11 cellular contexts compared by ENCODE assay signal in the genomic region with DNA sequence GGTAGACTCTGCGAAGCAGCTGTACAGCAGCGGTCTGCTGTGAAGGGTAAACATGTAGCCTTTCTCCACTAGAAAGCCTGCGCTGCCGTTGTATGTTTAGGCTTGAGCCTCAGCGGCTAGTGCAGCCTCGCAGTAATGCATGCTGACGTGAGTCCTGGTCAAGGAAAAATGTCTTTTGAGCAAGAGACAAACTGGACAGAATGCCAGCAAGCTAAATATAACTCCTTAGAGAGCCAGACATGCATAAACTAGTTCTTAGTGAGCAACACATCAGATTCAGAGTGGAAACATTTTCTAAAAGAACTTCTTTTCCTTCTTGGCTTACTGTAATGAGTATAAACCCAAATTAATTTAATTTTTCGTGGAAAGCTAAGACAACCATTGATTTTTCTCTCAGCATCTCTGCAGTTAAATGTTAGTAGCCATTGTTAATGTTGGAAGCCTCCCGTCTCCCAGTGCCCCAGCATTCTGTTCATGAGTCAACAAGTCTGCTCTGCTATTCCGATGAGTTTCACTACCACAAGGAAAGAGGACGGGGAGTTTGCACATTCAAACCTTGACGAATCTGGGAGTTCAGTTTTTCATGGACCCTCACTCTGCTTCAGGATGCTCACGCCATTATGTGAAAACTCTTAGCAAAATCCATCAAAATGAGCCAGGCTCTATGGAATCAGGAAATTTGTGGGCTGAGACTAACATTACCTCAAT. TPM values are rescaled to one million over a fixed set of nuclear protein-coding genes. Genes with fewer than 3 reads are reported as not detected.
DNase-seq lines count a peak whose midpoint lies in the region; ATAC-seq and TF ChIP-seq lines count a peak whose summit lies in the region.
"Had no signal": no experiment of that assay in that cellular context is flagged by ENCODE, and none has a peak within 500 bp of the region (broad histone marks: within the 10 kb centered on the region; RNA-seq: fewer than 3 reads in every experiment).

No MANE protein-coding gene starts in this region.

- H3K27ac Mint-ChIP-seq in activated T-helper 17 cell treated with anti-CD3 and anti-CD28 coated beads, Interleukin-2, amount 50 U/mL, for 72 hours, result no peak overlapping the region
- H3K27ac Mint-ChIP-seq: naive thymus-derived CD8-positive, alpha-beta T cell had no signal

- H3K27ac ChIP-seq in mammary epithelial cell (ENCODE audit: insufficient read depth, low read depth, low read length), result peak overlapping the region; percentile 76
- H3K27ac ChIP-seq in skeletal muscle tissue (ENCODE audit: low read depth, low read length), result peak overlapping the region; percentile 77

- H3K9me3 ChIP-seq in mammary epithelial cell (replicated peaks; ENCODE audit: insufficient read depth, low read length) (no peaks in the 10 kb centered on the region), skeletal muscle tissue (ENCODE audit: control insufficient read depth in 3 of 3, low read length in 3 of 3) (no peaks in the 10 kb centered on the region)

- ATAC-seq in HG02981 (IDR thresholded peaks at IDR 0.05; ENCODE audit: unreplicated experiment), result no peak
- ATAC-seq in activated T-helper 17 cell treated with anti-CD3 and anti-CD28 coated beads, Interleukin-2, amount 50 U/mL, for 72 hours (replicated peaks), result no peak
- no peak for ATAC-seq in HG03095 (IDR thresholded peaks at IDR 0.05; ENCODE audit: unreplicated experiment)
- ATAC-seq: naive thymus-derived CD8-positive, alpha-beta T cell had no signal

- H3K36me3 Mint-ChIP-seq in activated T-helper 17 cell treated with anti-CD3 and anti-CD28 coated beads, Interleukin-2, amount 50 U/mL, for 72 hours (ENCODE audit: low read depth), result peaks cover 7% of the 10 kb centered on the region

- peaks cover 5% of the 10 kb centered on the region for H3K4me1 Mint-ChIP-seq in activated T-helper 17 cell treated with anti-CD3 and anti-CD28 coated beads, Interleukin-2, amount 50 U/mL, for 72 hours

- no peaks in the 10 kb centered on the region for H4K20me1 ChIP-seq in mammary epithelial cell (ENCODE audit: insufficient read depth, low read length)

- H3K79me2 ChIP-seq in mammary epithelial cell (ENCODE audit: insufficient read depth, low read length), result no peaks in the 10 kb centered on the region

- intact Hi-C loops in mammary epithelial cell (cut with micrococcal nuclease), result loop anchor here (2.0 kb wide), 1 partner anchor 51 kb away; a partner anchor contains a TSS

- no peak for TF ChIP-seq CTCF in HFF-Myc (IDR thresholded peaks at IDR 0.05; ENCODE audit: low read depth, low read length, missing control alignments)
- no peak for TF ChIP-seq CTCF in mammary epithelial cell (conservative IDR thresholded peaks at IDR 0.05 in 1 of 2, IDR thresholded peaks at IDR 0.05 in 1 of 2; ENCODE audit: extremely low read depth in 1 of 2, insufficient read depth in 1 of 2, low read depth in 1 of 2, low read length in 2 of 2)

- peak overlapping the region; percentile 95 for H2AFZ ChIP-seq in mammary epithelial cell (ENCODE audit: low read depth, low read length)

- peaks cover 40% of the 10 kb centered on the region for H3K4me1 ChIP-seq in mammary epithelial cell (ENCODE audit: insufficient read depth, low read length)
- H3K4me1 ChIP-seq in skeletal muscle tissue (ENCODE audit: control insufficient read depth in 3 of 3, insufficient read depth in 3 of 3, low read length in 3 of 3), result peaks cover 20 to 36% (median 33%) of the 10 kb centered on the region in 3 donors

- H3K4me3 ChIP-seq in HFF-Myc (replicated peaks; ENCODE audit: low read depth, low read length), result peak overlapping the region; percentile 25
- H3K4me3 ChIP-seq in mammary epithelial cell (replicated peaks in 1 of 3; ENCODE audit: insufficient read depth in 1 of 3, low read depth in 2 of 3, low read length in 3 of 3), result peak overlapping the region; percentile 2 to 21 (median 13)
- H3K4me3 ChIP-seq in skeletal muscle tissue (ENCODE audit: low read length in 3 of 3), result peak overlapping the region; percentile 55 to 64 (median 63)

- peaks cover 20% of the 10 kb centered on the region for H3K27me3 Mint-ChIP-seq in activated T-helper 17 cell treated with anti-CD3 and anti-CD28 coated beads, Interleukin-2, amount 50 U/mL, for 72 hours

- no peak overlapping the region for H3K4me3 Mint-ChIP-seq in activated T-helper 17 cell treated with anti-CD3 and anti-CD28 coated beads, Interleukin-2, amount 50 U/mL, for 72 hours
- H3K4me3 Mint-ChIP-seq: naive thymus-derived CD8-positive, alpha-beta T cell had no signal

- H3K36me3 ChIP-seq in mammary epithelial cell (ENCODE audit: insufficient read depth, low read length) (no peaks in the 10 kb centered on the region), skeletal muscle tissue (ENCODE audit: control insufficient read depth in 3 of 3, insufficient read depth in 3 of 3, low read length in 3 of 3) (no peaks in the 10 kb centered on the region)

- 4% methylated on average over 13 of the region's 13 CpGs for WGBS in mammary epithelial cell (ENCODE audit: low coverage, missing lambda C conversion rate)

- DNase-seq in HFF-Myc (ENCODE audit: extremely low read depth, low read depth), result no peak
- DNase-seq in mammary epithelial cell, result peak; percentile 85
- peak in 26 of 51 donors; percentile 6 to 81 (median 32) for DNase-seq in hypothalamus (lab: John Stamatoyannopoulos, UW)
- DNase-seq in MV-4-11 (lab: John Stamatoyannopoulos, UW), result no peak
- DNase-seq: activated T-cell treated with anti-CD3 and anti-CD28 coated beads, Interleukin-2, amount 50 U/mL, for 48 hours; naive thymus-derived CD8-positive, alpha-beta T cell; NCI-H345 had no signal

- peak overlapping the region; percentile 74 for H3K4me2 ChIP-seq in mammary epithelial cell (ENCODE audit: insufficient read depth, low read depth, low read length)

- dilution Hi-C loops in mammary epithelial cell (cut with HindIII; ENCODE audit: low sequenced_read_pairs), result no loop called here

- H3K27me3 ChIP-seq in mammary epithelial cell (ENCODE audit: insufficient read depth, low read length) (no peaks in the 10 kb centered on the region), skeletal muscle tissue (ENCODE audit: control insufficient read depth in 3 of 3, insufficient read depth in 3 of 3, low read length in 3 of 3) (no peaks in the 10 kb centered on the region)

- H3K9ac ChIP-seq in mammary epithelial cell (ENCODE audit: insufficient read depth, low read length) (peak overlapping the region; percentile 34), skeletal muscle tissue (ENCODE audit: low read depth in 1 of 3, low read length in 3 of 3) (peak overlapping the region; percentile 50 to 69 (median 66))

- no peaks in the 10 kb centered on the region for H3K9me3 Mint-ChIP-seq in activated T-helper 17 cell treated with anti-CD3 and anti-CD28 coated beads, Interleukin-2, amount 50 U/mL, for 72 hours

- TSS peak; percentile 65 for BruUV-seq in mammary epithelial cell (replicated peaks; lab: Mats Ljungman, UMichigan)

- CTCF ChIA-PET in mammary epithelial cell (lab: Charles Lee; ENCODE audit: low non-redundant PET), result interaction anchor here (0.5 to 0.6 kb wide), 2 partner anchors 12 to 22 kb away, joined by 3 to 9 read pairs; no protein-coding TSS in a partner anchor

- in situ Hi-C loops in mammary epithelial cell (cut with MboI; ENCODE audit: low sequenced_read_pairs in 2 of 2), result no loop called here

RNA-seq across cellular contexts. Expression of a gene that starts 51.4 kb away (rescaled TPM):
- total RNA-seq in mammary epithelial cell, result 10 to 100 TPM; 19.8 to 40.7 TPM
- 5.8 TPM for polyA plus RNA-seq in mammary epithelial cell
- 45.0 TPM for polyA minus RNA-seq in mammary epithelial cell
- total RNA-seq in skeletal muscle tissue, result 65.8 TPM
- total RNA-seq in activated T-helper 17 cell treated with anti-CD3 and anti-CD28 coated beads, Interleukin-2, amount 50 U/mL, for 72 hours, result 10 to 100 TPM in 1 of 2 donors, 1 to 10 TPM in 1; 7.6 to 26.2 TPM

Comparison
In these comparisons a context has a peak if more than half of its experiments do, and no peak if none do; other contexts are left out.
1. DNase-seq: peak in mammary epithelial cell (single experiment) and hypothalamus (26 of 51); none in HFF-Myc (single experiment) and MV-4-11 (single experiment).
2. H3K4me3 ChIP-seq: peak in every context shown above with its lines; median percentile 63 in skeletal muscle tissue; 25 in HFF-Myc; 13 in mammary epithelial cell.